Comparison of ENCODE assay signal across 18 cellular contexts in genomic region chr2:157620956-157621355, GRCh38. TPM values are rescaled to one million over a fixed set of nuclear protein-coding genes. Genes with fewer than 3 reads are reported as not detected.
DNase-seq lines count a peak whose midpoint lies in the region; TF ChIP-seq lines count a peak whose summit lies in the region.
"Had no signal": no experiment of that assay in that cellular context is flagged by ENCODE, and none has a peak within 500 bp of the region (broad histone marks: within the 10 kb centered on the region; RNA-seq: fewer than 3 reads in every experiment).

No MANE protein-coding gene starts in this region.

- no peak overlapping the region for H3K4me3 Mint-ChIP-seq in MCF 10A (ENCODE audit: unreplicated experiment)

- H3K27ac ChIP-seq in RWPE1 (no peak overlapping the region), esophagus muscularis mucosa (replicated peaks in 1 of 4) (no peak overlapping the region)
- H3K27ac ChIP-seq: PC-9 had no signal

- no peak for TF ChIP-seq CTCF in RWPE1 (conservative IDR thresholded peaks at IDR 0.05; ENCODE audit: low read depth)
- TF ChIP-seq CTCF in MCF 10A (IDR thresholded peaks at IDR 0.05; ENCODE audit: unreplicated experiment), result no peak
- no peak for TF ChIP-seq CTCF in esophagus muscularis mucosa (IDR thresholded peaks at IDR 0.05)

- no TSS peak for BruUV-seq in MCF 10A (replicated peaks; lab: Mats Ljungman, UMichigan)

- WGBS in esophagus muscularis mucosa, result 82% methylated on average over 1 of the region's 1 CpG

- no peak overlapping the region for H3K27ac Mint-ChIP-seq in MCF 10A (ENCODE audit: low read depth, unreplicated experiment)

- no peaks in the 10 kb centered on the region for H3K4me1 Mint-ChIP-seq in MCF 10A (ENCODE audit: insufficient read depth, unreplicated experiment)

- H3K9me3 Mint-ChIP-seq in MCF 10A (ENCODE audit: unreplicated experiment), result no peaks in the 10 kb centered on the region

- H3K9me3 ChIP-seq in esophagus muscularis mucosa, result peaks cover 0 to 9% (median 2%) of the 10 kb centered on the region in 4 donors

- no peak for TF ChIP-seq EP300 in esophagus muscularis mucosa (IDR thresholded peaks at IDR 0.05)

- intact Hi-C loops in MCF 10A (cut with micrococcal nuclease), result loop anchor here (10.0 kb wide), 1 partner anchor 394 kb away; no protein-coding TSS in a partner anchor
- intact Hi-C loops in esophagus muscularis mucosa (cut with DNase I), result no loop called here

- no peaks in the 10 kb centered on the region for H3K36me3 ChIP-seq in esophagus muscularis mucosa
- H3K36me3 ChIP-seq: MG63 had no signal

- TF ChIP-seq POLR2A in esophagus muscularis mucosa (IDR thresholded peaks at IDR 0.05; ENCODE audit: low read depth), result no peak

- no peak overlapping the region for H3K4me3 ChIP-seq in esophagus muscularis mucosa
- H3K4me3 ChIP-seq: GM12878, K562, MG63, PC-9 had no signal

- CTCF ChIA-PET in RWPE1 (lab: Yijun Ruan, JAX), result interaction anchor here (1.0 kb wide), 1 partner anchor 7 kb away, joined by 5 read pairs; no protein-coding TSS in a partner anchor
- CTCF ChIA-PET in MCF 10A (lab: Yijun Ruan, JAX), result interaction anchor here (0.9 to 1.6 kb wide), 2 partner anchors 8 to 319 kb away, joined by 4 to 6 read pairs; partner anchors contain the start of gene ACVR1C

- DNase-seq in EL (peak; percentile 24), LHCN-M2 (ENCODE audit: low read depth) (peak; percentile 32), fibroblast of peridontal ligament (ENCODE audit: extremely low read depth) (peak; percentile 81), stromal cell of bone marrow (ENCODE audit: low read depth) (peak; percentile 34), RWPE1 (ENCODE audit: low spot score) (no peak), MCF 10A (ENCODE audit: unreplicated experiment) (no peak), esophagus muscularis mucosa (ENCODE audit: extremely low spot score) (no peak)
- DNase-seq: ACHN, C1 segment of cervical spinal cord, DMS 273 treated with DMSO at 0.1 percent for 48 hours, MG63, NCI-H1092 treated with DMSO at 0.1 percent for 48 hours, NCI-H1694, NCI-H2107, NCI-H748 treated with DMSO at 0.1 percent for 48 hours, PC-9 had no signal

- peaks cover 0 to 19% (median 0%) of the 10 kb centered on the region in 4 donors for H3K27me3 ChIP-seq in esophagus muscularis mucosa
- H3K27me3 ChIP-seq: MG63 had no signal

- H3K27me3 Mint-ChIP-seq in MCF 10A (ENCODE audit: insufficient read depth, unreplicated experiment), result peaks cover 11% of the 10 kb centered on the region

- no peaks in the 10 kb centered on the region for H3K4me1 ChIP-seq in esophagus muscularis mucosa

- no peaks in the 10 kb centered on the region for H3K36me3 Mint-ChIP-seq in MCF 10A (ENCODE audit: insufficient read depth, unreplicated experiment)

- POLR2A ChIA-PET in RWPE1 (lab: Yijun Ruan, JAX; ENCODE audit: low non-redundant PET), result no interaction called here
- POLR2A ChIA-PET in MCF 10A (lab: Yijun Ruan, JAX), result no interaction called here

RNA-seq across cellular contexts. Expression of gene ACVR1C, which starts 7.7 kb away (rescaled TPM):
- total RNA-seq in LHCN-M2 (2014; rRNA removed) (0.80 and 0.83 TPM in 2 replicates), MCF 10A (2022) (0.12 and 0.17 TPM in 2 replicates), esophagus muscularis mucosa (under 1 TPM in 3 of 4 donors, not detected in 1; under 0.01 to 0.71 (median 0.06) TPM)
- polyA plus RNA-seq in LHCN-M2 (2012), result 0.13 TPM
- total RNA-seq: GM12878 had no signal
- polyA plus RNA-seq: GM12878 had no signal

Comparison
In these comparisons a context has a peak if more than half of its experiments do, and no peak if none do; other contexts are left out.
1. DNase-seq: peak in EL (single experiment), LHCN-M2 (single experiment), fibroblast of peridontal ligament (single experiment) and stromal cell of bone marrow (single experiment); none in RWPE1 (single experiment), MCF 10A (single experiment) and esophagus muscularis mucosa (single experiment).